In the genomic region with DNA sequence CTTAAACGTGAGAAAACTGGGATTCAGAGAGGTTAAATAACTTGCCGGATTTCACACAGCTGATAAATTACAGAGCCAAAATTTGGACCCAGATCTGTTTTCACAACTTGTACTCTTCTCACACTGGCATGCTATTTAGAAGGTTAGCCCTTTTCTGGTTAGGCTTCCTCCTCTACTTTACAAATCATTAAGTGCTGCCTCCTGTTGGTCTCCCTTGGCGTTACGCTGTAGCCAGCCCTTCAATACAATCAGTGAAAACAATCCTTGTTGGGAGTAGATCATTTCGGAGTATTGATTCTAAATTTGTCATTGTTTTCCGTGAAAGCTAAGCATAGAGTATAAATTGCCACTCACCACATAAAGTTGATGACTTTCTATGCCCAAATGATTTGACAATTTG, we compare ENCODE assay signal across 8 cellular contexts.
DNase-seq lines count a peak whose midpoint lies in the region; ATAC-seq, FAIRE-seq and TF ChIP-seq lines count a peak whose summit lies in the region.

No MANE protein-coding gene starts in this region.

- no peaks in the 10 kb centered on the region for H3K27me3 Mint-ChIP-seq in activated CD4-positive, alpha-beta T cell treated with anti-CD3 and anti-CD28 coated beads for 36 hours
- H3K27me3 Mint-ChIP-seq in nephron progenitor cell (ENCODE audit: low read depth, poor library complexity), result no peaks in the 10 kb centered on the region

- no peaks in the 10 kb centered on the region for H3K36me3 ChIP-seq in K562 (ENCODE audit: control insufficient read depth, insufficient read depth, low read length)

- DNase-seq in activated CD4-positive, alpha-beta T cell treated with anti-CD3 and anti-CD28 coated beads for 36 hours, result peak; percentile 53
- DNase-seq in activated CD4-positive, alpha-beta T cell treated with anti-CD3 and anti-CD28 coated beads for 1 hour, result no peak
- peak; percentile 26 to 39 for DNase-seq in Kasumi-1 (lab: John Stamatoyannopoulos, UW)
- DNase-seq in K562 (ENCODE audit: extremely low read depth in 1 of 4, low spot score in 3 of 4), result peak in 3 of 4 experiments; percentile 10 to 19 (median 11)
- peak; percentile 8 for DNase-seq in nephron progenitor cell
- no peak for DNase-seq in NCI-H1694 (lab: John Stamatoyannopoulos, UW)
- DNase-seq in SW 1271 (lab: John Stamatoyannopoulos, UW), result no peak

- no peak overlapping the region for H3K9ac ChIP-seq in K562 (ENCODE audit: insufficient read depth in 1 of 2, low read depth in 2 of 2, low read length in 2 of 2)

- no peaks in the 10 kb centered on the region for H3K4me1 ChIP-seq in K562 (replicated peaks in 1 of 2; ENCODE audit: control insufficient read depth in 2 of 2, insufficient read depth in 2 of 2, low read length in 2 of 2)

- POLR2A ChIA-PET in activated CD4-positive, alpha-beta T cell treated with anti-CD3 and anti-CD28 coated beads for 36 hours (lab: Charles Lee), result no interaction called here
- POLR2A ChIA-PET in K562 (lab: Yijun Ruan, JAX), result no interaction called here

- no TSS peak for BruUV-seq in K562 (replicated peaks; lab: Mats Ljungman, UMichigan)

- peaks cover 31% of the 10 kb centered on the region for H3K4me1 Mint-ChIP-seq in activated CD4-positive, alpha-beta T cell treated with anti-CD3 and anti-CD28 coated beads for 36 hours
- no peaks in the 10 kb centered on the region for H3K4me1 Mint-ChIP-seq in nephron progenitor cell

- intact Hi-C loops in activated CD4-positive, alpha-beta T cell treated with anti-CD3 and anti-CD28 coated beads for 36 hours (cut with DNase I, micrococcal nuclease), result no loop called here
- intact Hi-C loops in K562 (cut with micrococcal nuclease), result no loop called here

- H3K27ac Mint-ChIP-seq in activated CD4-positive, alpha-beta T cell treated with anti-CD3 and anti-CD28 coated beads for 36 hours, result peak overlapping the region; percentile 22
- H3K27ac Mint-ChIP-seq in nephron progenitor cell, result no peak overlapping the region

- no peak overlapping the region for H2AFZ ChIP-seq in K562 (ENCODE audit: low read depth, low read length)

- no peaks in the 10 kb centered on the region for H3K9me1 ChIP-seq in K562 (ENCODE audit: control insufficient read depth, insufficient read depth, low read length)

- H3K9me3 ChIP-seq in K562 (replicated peaks; ENCODE audit: control insufficient read depth, insufficient read depth, low read depth, low read length), result no peaks in the 10 kb centered on the region

- H3K79me2 ChIP-seq in K562 (ENCODE audit: control insufficient read depth, insufficient read depth, low read length), result no peaks in the 10 kb centered on the region

- TF ChIP-seq POLR2A in K562 (conservative IDR thresholded peaks at IDR 0.05), result no peak

- H3K9me3 Mint-ChIP-seq in activated CD4-positive, alpha-beta T cell treated with anti-CD3 and anti-CD28 coated beads for 36 hours (ENCODE audit: low read depth), result no peaks in the 10 kb centered on the region
- no peaks in the 10 kb centered on the region for H3K9me3 Mint-ChIP-seq in nephron progenitor cell

- 13% methylated on average over 6 of the region's 6 CpGs for whole genome bisulfite sequencing in K562 (ENCODE audit: insufficient coverage, low coverage, missing lambda C conversion rate)

- H3K27ac ChIP-seq in K562 (ENCODE audit: extremely low read depth, low read depth, low read length), result no peak overlapping the region

- no peaks in the 10 kb centered on the region for H3K27me3 ChIP-seq in K562 (ENCODE audit: control insufficient read depth in 2 of 2, insufficient read depth in 2 of 2, low read length in 2 of 2)

- H3K4me3 Mint-ChIP-seq in activated CD4-positive, alpha-beta T cell treated with anti-CD3 and anti-CD28 coated beads for 36 hours, result no peak overlapping the region
- H3K4me3 Mint-ChIP-seq in nephron progenitor cell, result no peak overlapping the region

- no peaks in the 10 kb centered on the region for H4K20me1 ChIP-seq in K562 (replicated peaks; ENCODE audit: control insufficient read depth, insufficient read depth, low read length)

- in situ Hi-C loops in K562 (cut with MboI), result no loop called here

- no peak overlapping the region for H3K4me2 ChIP-seq in K562 (ENCODE audit: insufficient read depth, low read length)

- TF ChIP-seq CTCF in K562 (IDR thresholded peaks at IDR 0.05 in 2 of 3, conservative IDR thresholded peaks at IDR 0.05 in 1 of 3; ENCODE audit: insufficient read depth in 2 of 3, low read depth in 1 of 3, low read length in 3 of 3) (peak; percentile 5 to 30 (median 27); a peak in 2 of 6 replicates), nephron progenitor cell (IDR thresholded peaks at IDR 0.05) (no peak)

- no peak for FAIRE-seq in K562 (lab: Jason Lieb, UNC)

- no peak for ATAC-seq in activated CD4-positive, alpha-beta T cell treated with anti-CD3 and anti-CD28 coated beads for 36 hours
- ATAC-seq in K562 (0 out of 3 replicates have a peak, but pooled peaks have one; percentile 47), GM21367 (IDR thresholded peaks at IDR 0.05; ENCODE audit: unreplicated experiment) (no peak)

- CTCF ChIA-PET in activated CD4-positive, alpha-beta T cell treated with anti-CD3 and anti-CD28 coated beads for 36 hours (lab: Charles Lee), result interaction anchor here (0.7 to 3.1 kb wide), 7 partner anchors 11 to 523 kb away, joined by 3 to 23 read pairs (median 4); no protein-coding TSS in a partner anchor
- CTCF ChIA-PET in K562 (lab: Yijun Ruan, JAX; ENCODE audit: low intra/inter-chr PET ratio), result no interaction called here

- no peak for TF ChIP-seq EP300 in K562 (IDR thresholded peaks at IDR 0.05; ENCODE audit: low read length)

- peaks cover 13% of the 10 kb centered on the region for H3K36me3 Mint-ChIP-seq in activated CD4-positive, alpha-beta T cell treated with anti-CD3 and anti-CD28 coated beads for 36 hours (ENCODE audit: low read depth)
- H3K36me3 Mint-ChIP-seq in nephron progenitor cell (ENCODE audit: low read depth), result no peaks in the 10 kb centered on the region

- no peak for TF ChIP-seq RAD21 in K562 (CRISPR knock-in tag; conservative IDR thresholded peaks at IDR 0.05 in 1 of 2, IDR thresholded peaks at IDR 0.05 in 1 of 2)

- no peak overlapping the region for H3K4me3 ChIP-seq in K562

TF ChIP-seq in K562, 482 proteins besides CTCF, POLR2A, EP300 and RAD21:
- TF ChIP-seq ZC3H8 (IDR thresholded peaks at IDR 0.05) (no peak), GATAD2A (IDR thresholded peaks at IDR 0.05) (no peak), SNRNP70 (optimal IDR thresholded peaks at IDR 0.05; ENCODE audit: low read depth, low read length) (no peak), HIVEP1 (CRISPR knock-in tag; IDR thresholded peaks at IDR 0.05) (no peak), SIRT6 (IDR thresholded peaks at IDR 0.05; ENCODE audit: low read depth, low read length) (no peak), SNIP1 (IDR thresholded peaks at IDR 0.05; ENCODE audit: low read depth) (no peak)
- TF ChIP-seq, protein P1, sequence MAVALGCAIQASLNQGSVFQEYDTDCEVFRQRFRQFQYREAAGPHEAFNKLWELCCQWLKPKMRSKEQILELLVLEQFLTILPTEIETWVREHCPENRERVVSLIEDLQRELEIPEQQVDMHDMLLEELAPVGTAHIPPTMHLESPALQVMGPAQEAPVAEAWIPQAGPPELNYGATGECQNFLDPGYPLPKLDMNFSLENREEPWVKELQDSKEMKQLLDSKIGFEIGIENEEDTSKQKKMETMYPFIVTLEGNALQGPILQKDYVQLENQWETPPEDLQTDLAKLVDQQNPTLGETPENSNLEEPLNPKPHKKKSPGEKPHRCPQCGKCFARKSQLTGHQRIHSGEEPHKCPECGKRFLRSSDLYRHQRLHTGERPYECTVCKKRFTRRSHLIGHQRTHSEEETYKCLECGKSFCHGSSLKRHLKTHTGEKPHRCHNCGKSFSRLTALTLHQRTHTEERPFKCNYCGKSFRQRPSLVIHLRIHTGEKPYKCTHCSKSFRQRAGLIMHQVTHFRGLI (CRISPR knock-in tag; IDR thresholded peaks at IDR 0.05), result no peak
- TF ChIP-seq, protein P2, sequence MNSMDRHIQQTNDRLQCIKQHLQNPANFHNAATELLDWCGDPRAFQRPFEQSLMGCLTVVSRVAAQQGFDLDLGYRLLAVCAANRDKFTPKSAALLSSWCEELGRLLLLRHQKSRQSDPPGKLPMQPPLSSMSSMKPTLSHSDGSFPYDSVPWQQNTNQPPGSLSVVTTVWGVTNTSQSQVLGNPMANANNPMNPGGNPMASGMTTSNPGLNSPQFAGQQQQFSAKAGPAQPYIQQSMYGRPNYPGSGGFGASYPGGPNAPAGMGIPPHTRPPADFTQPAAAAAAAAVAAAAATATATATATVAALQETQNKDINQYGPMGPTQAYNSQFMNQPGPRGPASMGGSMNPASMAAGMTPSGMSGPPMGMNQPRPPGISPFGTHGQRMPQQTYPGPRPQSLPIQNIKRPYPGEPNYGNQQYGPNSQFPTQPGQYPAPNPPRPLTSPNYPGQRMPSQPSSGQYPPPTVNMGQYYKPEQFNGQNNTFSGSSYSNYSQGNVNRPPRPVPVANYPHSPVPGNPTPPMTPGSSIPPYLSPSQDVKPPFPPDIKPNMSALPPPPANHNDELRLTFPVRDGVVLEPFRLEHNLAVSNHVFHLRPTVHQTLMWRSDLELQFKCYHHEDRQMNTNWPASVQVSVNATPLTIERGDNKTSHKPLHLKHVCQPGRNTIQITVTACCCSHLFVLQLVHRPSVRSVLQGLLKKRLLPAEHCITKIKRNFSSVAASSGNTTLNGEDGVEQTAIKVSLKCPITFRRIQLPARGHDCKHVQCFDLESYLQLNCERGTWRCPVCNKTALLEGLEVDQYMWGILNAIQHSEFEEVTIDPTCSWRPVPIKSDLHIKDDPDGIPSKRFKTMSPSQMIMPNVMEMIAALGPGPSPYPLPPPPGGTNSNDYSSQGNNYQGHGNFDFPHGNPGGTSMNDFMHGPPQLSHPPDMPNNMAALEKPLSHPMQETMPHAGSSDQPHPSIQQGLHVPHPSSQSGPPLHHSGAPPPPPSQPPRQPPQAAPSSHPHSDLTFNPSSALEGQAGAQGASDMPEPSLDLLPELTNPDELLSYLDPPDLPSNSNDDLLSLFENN (IDR thresholded peaks at IDR 0.05; ENCODE audit: low read depth in 2 of 2, low read length in 2 of 2), result no peak

Comparison
In these comparisons a context has a peak if more than half of its experiments do, and no peak if none do; other contexts are left out.
1. DNase-seq: peak in activated CD4-positive, alpha-beta T cell treated with anti-CD3 and anti-CD28 coated beads for 36 hours (single experiment), Kasumi-1 (2 of 2), K562 (3 of 4) and nephron progenitor cell (single experiment); none in activated CD4-positive, alpha-beta T cell treated with anti-CD3 and anti-CD28 coated beads for 1 hour (single experiment), NCI-H1694 (single experiment) and SW 1271 (0 of 2).